ENCODE assay signal across 8 cellular contexts in the genomic region with DNA sequence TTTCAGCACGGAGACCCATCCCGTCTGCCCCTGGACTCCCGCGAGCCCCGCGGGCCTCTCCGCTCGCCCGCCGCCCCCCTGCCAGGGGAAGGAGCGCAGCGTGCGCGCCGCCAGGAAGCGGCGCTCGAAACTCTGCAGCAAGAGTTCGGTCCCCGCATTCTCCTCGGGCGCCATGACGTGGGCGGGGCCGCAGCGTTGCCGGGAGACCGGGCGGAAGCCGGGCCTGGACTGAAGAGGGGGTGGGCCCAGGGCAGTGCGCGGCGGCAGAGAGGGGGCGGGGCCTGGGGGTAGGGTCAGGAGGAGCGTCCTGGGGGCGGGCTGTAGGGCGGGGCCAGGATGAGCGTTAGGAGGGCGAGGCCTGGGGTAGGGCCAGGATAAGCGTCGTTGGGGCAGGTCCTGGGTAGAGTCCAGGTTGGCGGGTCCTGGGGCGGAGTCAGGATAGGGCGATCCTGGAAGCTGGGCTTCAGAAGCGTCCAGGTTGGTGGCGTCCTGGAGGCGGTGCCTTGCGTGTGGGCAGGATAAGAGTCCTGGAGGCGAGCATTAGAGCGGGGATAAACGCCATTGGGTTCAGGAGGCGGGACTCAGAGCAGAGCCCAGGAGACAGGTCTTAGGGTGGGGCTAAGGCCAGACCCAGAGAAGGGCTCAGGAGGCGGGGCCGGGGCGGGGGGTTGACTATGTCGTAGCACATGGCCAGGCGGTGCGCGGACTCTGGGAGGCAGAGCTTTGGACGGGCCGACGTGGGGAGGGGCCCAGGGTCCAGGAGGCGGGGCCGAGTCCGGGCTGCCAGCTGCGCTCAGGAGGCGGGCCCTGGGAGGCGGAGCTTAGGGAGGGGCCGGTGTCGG.
DNase-seq lines count a peak whose midpoint lies in the region; ATAC-seq, FAIRE-seq and TF ChIP-seq lines count a peak whose summit lies in the region.
"Not testable (repeated sequence)": the region's sequence is repeated elsewhere in the genome, so short reads cannot be mapped to it uniquely, and the experiment has no call there.

No MANE protein-coding gene starts in this region.

- H3K36me3 Mint-ChIP-seq in activated B cell treated with CpG ODN at 0.5 μM for 24 hours (ENCODE audit: low read depth): peaks cover 22% of the 10 kb centered on the region

- peak overlapping the region; percentile 98 for H3K4me3 Mint-ChIP-seq in activated B cell treated with CpG ODN at 0.5 μM for 24 hours

- H3K27me3 Mint-ChIP-seq in activated B cell treated with CpG ODN at 0.5 μM for 24 hours: not testable (repeated sequence)

- H3K9me3 Mint-ChIP-seq in activated B cell treated with CpG ODN at 0.5 μM for 24 hours: not testable (repeated sequence)

- H3K27ac Mint-ChIP-seq in activated B cell treated with CpG ODN at 0.5 μM for 24 hours: peak overlapping the region; percentile 100

- CTCF ChIA-PET in activated B cell treated with CpG ODN at 0.5 μM for 24 hours (lab: Charles Lee): not testable (repeated sequence)

- POLR2A ChIA-PET in activated B cell treated with CpG ODN at 0.5 μM for 24 hours (lab: Charles Lee): interaction anchor here (1.3 kb wide), 1 partner anchor 13 kb away, joined by 3 read pairs; no protein-coding TSS in a partner anchor

- H3K4me1 Mint-ChIP-seq in activated B cell treated with CpG ODN at 0.5 μM for 24 hours: peaks cover 13% of the 10 kb centered on the region

- peak; percentile 97 for FAIRE-seq in A204.1 (lab: Jason Lieb, UNC)

- intact Hi-C loops in activated B cell treated with CpG ODN at 0.5 μM for 24 hours (cut with micrococcal nuclease): loop anchor here (1.0 to 5.0 kb wide), 2 partner anchors 207 to 350 kb away; partner anchors contain the start of gene ZNF717

- H3K27ac ChIP-seq in skin epidermis: peak overlapping the region; percentile 33 to 91 (median 79)

- peak overlapping the region; percentile 53 to 64 for H3K4me3 ChIP-seq in cardiac fibroblast (replicated peaks in 1 of 2; ENCODE audit: low read depth in 2 of 2, low read length in 2 of 2)
- peak overlapping the region; percentile 45 to 93 (median 71) for H3K4me3 ChIP-seq in skin epidermis

- DNase-seq in NCI-H2196 treated with DMSO at 0.1 percent for 48 hours (lab: John Stamatoyannopoulos, UW; ENCODE audit: unreplicated experiment) (peak; percentile 85), activated B cell treated with CpG ODN at 0.5 μM for 24 hours (peak; percentile 98), cardiac fibroblast (ENCODE audit: low read depth in 2 of 2) (peak; percentile 99), iPS-NIHi11 (ENCODE audit: low spot score) (peak; percentile 73)

- TF ChIP-seq CTCF in activated B cell treated with CpG ODN at 0.5 μM for 24 hours (IDR thresholded peaks at IDR 0.05); cardiac fibroblast (IDR thresholded peaks at IDR 0.05; ENCODE audit: low read depth, low read length): not testable (repeated sequence)

- ATAC-seq in GM18873 (IDR thresholded peaks at IDR 0.05; ENCODE audit: low FRiP score, unreplicated experiment) (peak; percentile 88), HG03139 (IDR thresholded peaks at IDR 0.05; ENCODE audit: unreplicated experiment) (peak; percentile 99), activated B cell treated with CpG ODN at 0.5 μM for 24 hours (ENCODE audit: low read depth) (peak; percentile 100)

Comparison
In these comparisons a context has a peak if more than half of its experiments do, and no peak if none do; other contexts are left out.
1. Peak in every context shown above with its lines: DNase-seq, ATAC-seq, H3K4me3 ChIP-seq and H3K27ac ChIP-seq.